ENCODE assay signal across 23 cellular contexts in genomic region chr2:204356128-204356527, GRCh38.
DNase-seq lines count a peak whose midpoint lies in the region; ATAC-seq, FAIRE-seq and TF ChIP-seq lines count a peak whose summit lies in the region.
"Had no signal": no experiment of that assay in that cellular context is flagged by ENCODE, and none has a peak within 500 bp of the region (broad histone marks: within the 10 kb centered on the region; RNA-seq: fewer than 3 reads in every experiment).

No MANE protein-coding gene starts in this region.

- no peaks in the 10 kb centered on the region for H3K79me1 ChIP-seq in neuronal stem cell (ENCODE audit: low read depth, low read length)

- no peak overlapping the region for H2AFZ ChIP-seq in HepG2 (ENCODE audit: low read length)
- H2AFZ ChIP-seq in neuronal stem cell (ENCODE audit: low read length), result peak overlapping the region; percentile 30

- TF ChIP-seq EP300 in HepG2 (IDR thresholded peaks at IDR 0.05; ENCODE audit: low read depth in 2 of 2, low read length in 2 of 2) (no peak), HepG2 (CRISPR knock-in tag; IDR thresholded peaks at IDR 0.05; ENCODE audit: borderline replicate concordance) (no peak)

- no peak overlapping the region for H2BK15ac ChIP-seq in neuronal stem cell (ENCODE audit: low read length)

- no peak overlapping the region for H3K4me3 ChIP-seq in HepG2 (replicated peaks in 1 of 3; ENCODE audit: insufficient read depth in 1 of 3, low read depth in 2 of 3, low read length in 3 of 3)
- H3K4me3 ChIP-seq in right lobe of liver, result no peak overlapping the region
- no peak overlapping the region for H3K4me3 ChIP-seq in neuronal stem cell (ENCODE audit: low read length in 2 of 2)
- H3K4me3 ChIP-seq: A549; BLaER1 treated with 17β-estradiol and CSF1 and Interleukin-3, amounts not matched to agents 10 nM and 100 nM had no signal

- H2BK12ac ChIP-seq in neuronal stem cell (ENCODE audit: low read length), result no peak overlapping the region

- in situ Hi-C loops in HepG2 (cut with HindIII; ENCODE audit: extremely low pct_ligation_motif_present, low pct_unique_long_range_greater_than_20kb), result no loop called here

- DNase-seq in HepG2 (ENCODE audit: low spot score) (no peak), right lobe of liver (no peak), frontal cortex (ENCODE audit: low spot score in 2 of 2) (no peak), neuronal stem cell (ENCODE audit: low spot score) (no peak), dermis blood vessel endothelial cell (no peak)
- DNase-seq: AML-193; Caco-2; Calu3; CD4-positive, alpha-beta T cell; CD8-positive, alpha-beta T cell; DMS79 treated with DMSO at 0.1 percent for 48 hours; GF-D8 had no signal

- H4K20me1 ChIP-seq in HepG2 (ENCODE audit: insufficient read depth, low read length), result no peaks in the 10 kb centered on the region
- H4K20me1 ChIP-seq: BLaER1 treated with 17β-estradiol and CSF1 and Interleukin-3, amounts not matched to agents 10 nM and 100 nM had no signal

- peak overlapping the region in 2 of 3 experiments; percentile 4 to 19 for H3K4me3 Mint-ChIP-seq in nephron
- H3K4me3 Mint-ChIP-seq in stimulated activated memory B cell treated with anti-CD40 and anti-IgM and Interleukin-4, amounts not matched to agents 10 μg/mL and 1 μg/mL and 100 μg/mL, for 72 hours, result no peak overlapping the region
- H3K4me3 Mint-ChIP-seq: B cell; CD4-positive, alpha-beta T cell; CD8-positive, alpha-beta T cell had no signal

- no peak overlapping the region for H3K14ac ChIP-seq in neuronal stem cell (ENCODE audit: low read length)

- H3K36me3 Mint-ChIP-seq in nephron (ENCODE audit: low read depth), result no peaks in the 10 kb centered on the region
- no peaks in the 10 kb centered on the region for H3K36me3 Mint-ChIP-seq in stimulated activated memory B cell treated with anti-CD40 and anti-IgM and Interleukin-4, amounts not matched to agents 10 μg/mL and 1 μg/mL and 100 μg/mL, for 72 hours
- H3K36me3 Mint-ChIP-seq: CD8-positive, alpha-beta T cell had no signal

- 48% methylated on average over 4 of the region's 4 CpGs for WGBS in HepG2 (ENCODE audit: low lambda C conversion rate)
- 66% methylated on average over 4 of the region's 4 CpGs for WGBS in right lobe of liver (ENCODE audit: insufficient coverage, low coverage, low lambda C conversion rate, missing lambda C conversion rate)
- no CpG with 5 or more reads among the region's 4 CpGs for WGBS in neuronal stem cell (ENCODE audit: extremely low coverage in 2 of 2, insufficient read length in 2 of 2, insufficient replicate concordance in 1 of 2), 2 donors

- H3K36me3 ChIP-seq in HepG2 (replicated peaks in 1 of 2; ENCODE audit: control insufficient read depth in 1 of 2, insufficient read depth in 2 of 2, low read length in 2 of 2) (no peaks in the 10 kb centered on the region), right lobe of liver (no peaks in the 10 kb centered on the region), neuronal stem cell (replicated peaks in 1 of 2; ENCODE audit: control insufficient read depth in 2 of 2, insufficient read depth in 2 of 2, low read length in 2 of 2) (no peaks in the 10 kb centered on the region)
- H3K36me3 ChIP-seq: BLaER1 treated with 17β-estradiol and CSF1 and Interleukin-3, amounts not matched to agents 10 nM and 100 nM had no signal

- H3K9ac ChIP-seq in HepG2 (ENCODE audit: insufficient read depth, low read depth, low read length) (no peak overlapping the region), neuronal stem cell (ENCODE audit: low read depth, low read length, poor library complexity) (no peak overlapping the region)
- H3K9ac ChIP-seq: BLaER1 treated with 17β-estradiol and CSF1 and Interleukin-3, amounts not matched to agents 10 nM and 100 nM had no signal

- H3K4me2 ChIP-seq in HepG2 (ENCODE audit: low read depth, low read length) (no peak overlapping the region), neuronal stem cell (ENCODE audit: insufficient read depth, low read length, poor library complexity, severe bottlenecking) (no peak overlapping the region)
- H3K4me2 ChIP-seq: A549; BLaER1 treated with 17β-estradiol and CSF1 and Interleukin-3, amounts not matched to agents 10 nM and 100 nM had no signal

- no peak overlapping the region for H2BK5ac ChIP-seq in neuronal stem cell (ENCODE audit: low read length)

- POLR2A ChIA-PET in HepG2 (lab: Yijun Ruan, JAX), result no interaction called here

- TF ChIP-seq CTCF in HepG2 (CRISPR knock-in tag; IDR thresholded peaks at IDR 0.05), result no peak
- TF ChIP-seq CTCF in right lobe of liver (IDR thresholded peaks at IDR 0.05), result no peak
- no peak for TF ChIP-seq CTCF in nephron (IDR thresholded peaks at IDR 0.05; ENCODE audit: unreplicated experiment in 3 of 3)

- H3K9me3 ChIP-seq in HepG2 (ENCODE audit: low read length) (no peaks in the 10 kb centered on the region), right lobe of liver (no peaks in the 10 kb centered on the region), neuronal stem cell (replicated peaks in 1 of 2; ENCODE audit: control insufficient read depth in 2 of 2, insufficient read depth in 1 of 2, low read depth in 1 of 2, low read length in 2 of 2) (no peaks in the 10 kb centered on the region)
- H3K9me3 ChIP-seq: A549; BLaER1 treated with 17β-estradiol and CSF1 and Interleukin-3, amounts not matched to agents 10 nM and 100 nM; Caco-2 had no signal

- H2BK120ac ChIP-seq in neuronal stem cell (ENCODE audit: low read depth, low read length), result no peak overlapping the region

- H3K79me2 ChIP-seq in HepG2 (ENCODE audit: insufficient read depth, low read length), result no peaks in the 10 kb centered on the region

- TF ChIP-seq POLR2A in HepG2 (IDR thresholded peaks at IDR 0.05; ENCODE audit: insufficient read depth in 1 of 2, low read depth in 2 of 2, low read length in 2 of 2) (no peak), right lobe of liver (IDR thresholded peaks at IDR 0.05) (no peak)

- H3K4me1 ChIP-seq in HepG2 (ENCODE audit: insufficient read depth, low read length) (no peaks in the 10 kb centered on the region), right lobe of liver (no peaks in the 10 kb centered on the region), neuronal stem cell (ENCODE audit: control insufficient read depth in 2 of 2, insufficient read depth in 1 of 2, low read depth in 1 of 2, low read length in 2 of 2) (peaks cover 0 to 5% of the 10 kb centered on the region in 2 donors)
- H3K4me1 ChIP-seq: A549 had no signal

- H3K27me3 ChIP-seq in HepG2 (ENCODE audit: control insufficient read depth in 1 of 2, insufficient read depth in 2 of 2, low read length in 2 of 2) (no peaks in the 10 kb centered on the region), right lobe of liver (no peaks in the 10 kb centered on the region), neuronal stem cell (ENCODE audit: control insufficient read depth in 3 of 3, insufficient read depth in 3 of 3, low read depth in 1 of 3, low read length in 3 of 3) (no peaks in the 10 kb centered on the region)
- H3K27me3 ChIP-seq: BLaER1 treated with 17β-estradiol and CSF1 and Interleukin-3, amounts not matched to agents 10 nM and 100 nM had no signal

- FAIRE-seq in HepG2 (lab: Jason Lieb, UNC) (no peak), frontal cortex (lab: Jason Lieb, UNC) (peak; percentile 3)
- FAIRE-seq: A549, D721Med, G401.6, GM12891 had no signal

- intact Hi-C loops in HepG2 (cut with micrococcal nuclease; ENCODE audit: unreplicated experiment) (no loop called here), right lobe of liver (cut with DNase I) (no loop called here)

- no peak for TF ChIP-seq RAD21 in HepG2 (CRISPR knock-in tag; IDR thresholded peaks at IDR 0.05)

- peaks cover 16% of the 10 kb centered on the region for H3K4me1 Mint-ChIP-seq in nephron
- H3K4me1 Mint-ChIP-seq in stimulated activated memory B cell treated with anti-CD40 and anti-IgM and Interleukin-4, amounts not matched to agents 10 μg/mL and 1 μg/mL and 100 μg/mL, for 72 hours, result no peaks in the 10 kb centered on the region
- H3K4me1 Mint-ChIP-seq: B cell had no signal

- H3K18ac ChIP-seq in neuronal stem cell (ENCODE audit: low read length), result no peak overlapping the region

- no peak overlapping the region for H4K91ac ChIP-seq in neuronal stem cell (ENCODE audit: low read depth, low read length, poor library complexity)

- CTCF ChIA-PET in HepG2 (lab: Yijun Ruan, JAX; ENCODE audit: low intra/inter-chr PET ratio, low total read pairs), result no interaction called here

- H3K23ac ChIP-seq in neuronal stem cell (ENCODE audit: low read depth, low read length, poor library complexity), result no peak overlapping the region

- H3K27ac ChIP-seq in HepG2 (ENCODE audit: extremely low read length, insufficient read depth, low read length) (no peak overlapping the region), right lobe of liver (no peak overlapping the region), neuronal stem cell (replicated peaks; ENCODE audit: low read length) (no peak overlapping the region)
- H3K27ac ChIP-seq: 22Rv1; A549; BLaER1 treated with 17β-estradiol and CSF1 and Interleukin-3, amounts not matched to agents 10 nM and 100 nM; C4-2B had no signal

- no peak for ATAC-seq in HepG2
- no peak for ATAC-seq in right lobe of liver
- no peak for ATAC-seq in GM19023 (IDR thresholded peaks at IDR 0.05; ENCODE audit: unreplicated experiment)
- no peak for ATAC-seq in stimulated activated memory B cell treated with anti-CD40 and anti-IgM and Interleukin-4, amounts not matched to agents 10 μg/mL and 1 μg/mL and 100 μg/mL, for 72 hours
- ATAC-seq: A549; CD8-positive, alpha-beta T cell had no signal

- peak overlapping the region; percentile 73 to 96 (median 95) for H3K27ac Mint-ChIP-seq in nephron
- no peak overlapping the region for H3K27ac Mint-ChIP-seq in stimulated activated memory B cell treated with anti-CD40 and anti-IgM and Interleukin-4, amounts not matched to agents 10 μg/mL and 1 μg/mL and 100 μg/mL, for 72 hours
- H3K27ac Mint-ChIP-seq: B cell; CD4-positive, alpha-beta T cell; CD8-positive, alpha-beta T cell had no signal

- peaks cover 5% of the 10 kb centered on the region for H3K27me3 Mint-ChIP-seq in nephron (ENCODE audit: low read depth)
- H3K27me3 Mint-ChIP-seq in stimulated activated memory B cell treated with anti-CD40 and anti-IgM and Interleukin-4, amounts not matched to agents 10 μg/mL and 1 μg/mL and 100 μg/mL, for 72 hours, result no peaks in the 10 kb centered on the region

- BruUV-seq in HepG2 (replicated peaks; lab: Mats Ljungman, UMichigan), result no TSS peak

- no peak overlapping the region for H4K8ac ChIP-seq in neuronal stem cell (ENCODE audit: low read depth, low read length)

- H3K9me3 Mint-ChIP-seq in nephron, result no peaks in the 10 kb centered on the region
- no peaks in the 10 kb centered on the region for H3K9me3 Mint-ChIP-seq in stimulated activated memory B cell treated with anti-CD40 and anti-IgM and Interleukin-4, amounts not matched to agents 10 μg/mL and 1 μg/mL and 100 μg/mL, for 72 hours
- H3K9me3 Mint-ChIP-seq: CD4-positive, alpha-beta T cell; CD8-positive, alpha-beta T cell had no signal

- H3K4ac ChIP-seq in neuronal stem cell (ENCODE audit: low read length), result no peak overlapping the region

- no peak overlapping the region for H2AK5ac ChIP-seq in neuronal stem cell (ENCODE audit: low read depth, low read length)

TF ChIP-seq in HepG2, 621 proteins besides CTCF, POLR2A, EP300 and RAD21:
- TF ChIP-seq KAT8 (CRISPR knock-in tag; IDR thresholded peaks at IDR 0.05) (no peak), RFX1 (IDR thresholded peaks at IDR 0.05) (peak; percentile 10; the same call in 1 of the 2 replicates), HNF4A (CRISPR knock-in tag; IDR thresholded peaks at IDR 0.05) (no peak), ZNF460 (CRISPR knock-in tag; IDR thresholded peaks at IDR 0.05; ENCODE audit: borderline replicate concordance) (no peak)
